In genomic region chr16:30324205-30324604, GRCh38 we compare ENCODE assay signal across 11 cellular contexts. TPM values are rescaled to one million over a fixed set of nuclear protein-coding genes. Genes with fewer than 3 reads are reported as not detected.
DNase-seq lines count a peak whose midpoint lies in the region; ATAC-seq and TF ChIP-seq lines count a peak whose summit lies in the region.
"Not testable (repeated sequence)": the region's sequence is repeated elsewhere in the genome, so short reads cannot be mapped to it uniquely, and the experiment has no call there.
"Had no signal": no experiment of that assay in that cellular context is flagged by ENCODE, and none has a peak within 500 bp of the region (broad histone marks: within the 10 kb centered on the region; RNA-seq: fewer than 3 reads in every experiment).

No MANE protein-coding gene starts in this region.

- TF ChIP-seq CTCF in AG10803 (conservative IDR thresholded peaks at IDR 0.05; ENCODE audit: low read length); OCI-LY7 (conservative IDR thresholded peaks at IDR 0.05; ENCODE audit: low read length); WTC11 (IDR thresholded peaks at IDR 0.05); lung (IDR thresholded peaks at IDR 0.05; ENCODE audit: control extremely low read depth, extremely low read depth): not testable (repeated sequence)

- 69 to 91% methylated on average over 6 of the region's 6 CpGs for WGBS in lung, 2 donors

- H2AFZ ChIP-seq in OCI-LY7 (ENCODE audit: low read length) = not testable (repeated sequence)

- H3K9me3 Mint-ChIP-seq in CD8-positive, alpha-beta memory T cell; WTC11; activated naive CD8-positive, alpha-beta T cell (ENCODE audit: low read depth); immature natural killer cell; stimulated activated effector memory CD8-positive, alpha-beta T cell treated with anti-CD3 and anti-CD28 coated beads, Interleukin-12 subunit alpha, Interleukin-12 subunit beta, amount 100 ng/mL, for 72 hours: not testable (repeated sequence)

- H3K9me2 ChIP-seq in OCI-LY7 (ENCODE audit: insufficient read depth, low read length) = not testable (repeated sequence)

- H3K4me1 Mint-ChIP-seq in CD8-positive, alpha-beta memory T cell = peaks cover 23 to 49% (median 37%) of the 10 kb centered on the region in 3 donors
- H3K4me1 Mint-ChIP-seq in WTC11; stimulated activated effector memory CD8-positive, alpha-beta T cell treated with anti-CD3 and anti-CD28 coated beads, Interleukin-12 subunit alpha, Interleukin-12 subunit beta, amount 100 ng/mL, for 72 hours: not testable (repeated sequence)
- H3K4me1 Mint-ChIP-seq in activated naive CD8-positive, alpha-beta T cell (ENCODE audit: low read depth) = peaks cover 32% of the 10 kb centered on the region
- H3K4me1 Mint-ChIP-seq in immature natural killer cell = peaks cover 30 to 44% of the 10 kb centered on the region in 2 donors

- POLR2A ChIA-PET in CD8-positive, alpha-beta memory T cell (lab: Charles Lee); OCI-LY7 (lab: Charles Lee); WTC11 (lab: Charles Lee): not testable (repeated sequence)

- H3K79me2 ChIP-seq in OCI-LY7 (ENCODE audit: insufficient read depth, low read depth, low read length) = peaks cover 78% of the 10 kb centered on the region

- not testable (repeated sequence) for H3K4me3 Mint-ChIP-seq in CD8-positive, alpha-beta memory T cell; WTC11; activated naive CD8-positive, alpha-beta T cell; immature natural killer cell; stimulated activated effector memory CD8-positive, alpha-beta T cell treated with anti-CD3 and anti-CD28 coated beads, Interleukin-12 subunit alpha, Interleukin-12 subunit beta, amount 100 ng/mL, for 72 hours

- H3K27me3 ChIP-seq in CD8-positive, alpha-beta memory T cell (ENCODE audit: insufficient read depth, low read length, poor library complexity, severe bottlenecking); lung (ENCODE audit: control insufficient read depth, insufficient read depth): not testable (repeated sequence)

- CTCF ChIA-PET in CD8-positive, alpha-beta memory T cell (lab: Charles Lee); OCI-LY7 (lab: Charles Lee; ENCODE audit: unreplicated experiment); WTC11 (lab: Charles Lee): not testable (repeated sequence)

- not testable (repeated sequence) for ATAC-seq in WTC11; stimulated activated effector memory CD8-positive, alpha-beta T cell treated with anti-CD3 and anti-CD28 coated beads, Interleukin-12 subunit alpha, Interleukin-12 subunit beta, amount 100 ng/mL, for 72 hours
- ATAC-seq in lung (ENCODE audit: insufficient read depth, low FRiP score) = peak; percentile 47

- H3K4me2 ChIP-seq in OCI-LY7 (ENCODE audit: low read length) = peak overlapping the region; percentile 14; the same call in 1 of the 2 replicates

- BruUV-seq in OCI-LY7 (replicated peaks; lab: Mats Ljungman, UMichigan) = not testable (repeated sequence)

- H3K4me3 ChIP-seq in AG10803 (ENCODE audit: low read length); CD8-positive, alpha-beta memory T cell (ENCODE audit: low read length); OCI-LY7 (ENCODE audit: low read depth, low read length, poor library complexity, severe bottlenecking); lung: not testable (repeated sequence)

- H3K27ac Mint-ChIP-seq in CD8-positive, alpha-beta memory T cell = peak overlapping the region in 5 of 8 donors; percentile 2 to 82 (median 61)
- H3K27ac Mint-ChIP-seq in WTC11 (peak overlapping the region; percentile 15; the same call in 1 of the 2 replicates), immature natural killer cell (peak overlapping the region in 5 of 6 donors; percentile 4 to 66 (median 29))
- H3K27ac Mint-ChIP-seq in activated naive CD8-positive, alpha-beta T cell = peak overlapping the region; percentile 12
- peak overlapping the region; percentile 34 for H3K27ac Mint-ChIP-seq in stimulated activated effector memory CD8-positive, alpha-beta T cell treated with anti-CD3 and anti-CD28 coated beads, Interleukin-12 subunit alpha, Interleukin-12 subunit beta, amount 100 ng/mL, for 72 hours

- H3K27ac ChIP-seq in CD8-positive, alpha-beta memory T cell (ENCODE audit: low read depth, low read length); lung (ENCODE audit: low read depth in 1 of 2, low read length in 1 of 2): not testable (repeated sequence)
- peak overlapping the region; percentile 75 for H3K27ac ChIP-seq in OCI-LY7 (ENCODE audit: low read depth, low read length, poor library complexity, severe bottlenecking)

- DNase-seq in AG10803 (ENCODE audit: low read depth) = peak; percentile 1
- DNase-seq in CD8-positive, alpha-beta memory T cell; OCI-LY7 (ENCODE audit: low spot score); WTC11 (ENCODE audit: low spot score); immature natural killer cell; lung (ENCODE audit: low spot score): not testable (repeated sequence)
- DNase-seq in stimulated activated effector memory CD8-positive, alpha-beta T cell treated with anti-CD3 and anti-CD28 coated beads, Interleukin-12 subunit alpha, Interleukin-12 subunit beta, amount 100 ng/mL, for 72 hours (ENCODE audit: low spot score in 2 of 2) = peak in 1 of 2 donors; percentile 32

- not testable (repeated sequence) for H3K36me3 ChIP-seq in CD8-positive, alpha-beta memory T cell (ENCODE audit: insufficient read depth, low read length); OCI-LY7 (ENCODE audit: insufficient read depth, low read length); lung (ENCODE audit: control insufficient read depth in 2 of 2, insufficient read depth in 2 of 2, low read length in 2 of 2)

- not testable (repeated sequence) for H3K36me3 Mint-ChIP-seq in CD8-positive, alpha-beta memory T cell; WTC11; activated naive CD8-positive, alpha-beta T cell; immature natural killer cell
- H3K36me3 Mint-ChIP-seq in stimulated activated effector memory CD8-positive, alpha-beta T cell treated with anti-CD3 and anti-CD28 coated beads, Interleukin-12 subunit alpha, Interleukin-12 subunit beta, amount 100 ng/mL, for 72 hours = peaks cover 18% of the 10 kb centered on the region

- intact Hi-C loops in OCI-LY7 (cut with micrococcal nuclease; ENCODE audit: unreplicated experiment) = not testable (repeated sequence)

- not testable (repeated sequence) for H3K9me3 ChIP-seq in CD8-positive, alpha-beta memory T cell (ENCODE audit: low read length); OCI-LY7 (ENCODE audit: low read length); lung (ENCODE audit: control insufficient read depth in 2 of 2, insufficient read depth in 1 of 2, low read length in 1 of 2)

- H3K4me1 ChIP-seq in CD8-positive, alpha-beta memory T cell (ENCODE audit: insufficient read depth, low read length); lung (ENCODE audit: control insufficient read depth in 2 of 2, insufficient read depth in 2 of 2, low read length in 2 of 2): not testable (repeated sequence)
- peaks cover 40% of the 10 kb centered on the region for H3K4me1 ChIP-seq in OCI-LY7 (ENCODE audit: insufficient read depth, low read length, poor library complexity, severe bottlenecking)

- not testable (repeated sequence) for H4K20me1 ChIP-seq in OCI-LY7 (ENCODE audit: insufficient read depth, low read length)

- H3K27me3 Mint-ChIP-seq in CD8-positive, alpha-beta memory T cell; WTC11 (ENCODE audit: low read depth); activated naive CD8-positive, alpha-beta T cell; immature natural killer cell (ENCODE audit: low read depth in 3 of 3): not testable (repeated sequence)

RNA-seq across cellular contexts. Expression of gene CD2BP2, which starts 30.9 kb away (rescaled TPM):
- total RNA-seq in CD8-positive, alpha-beta memory T cell = 10 to 100 TPM; 84.5 to 89.5 TPM
- 27.2 TPM for polyA plus RNA-seq in CD8-positive, alpha-beta memory T cell
- 69.2 and 94.7 TPM in 2 replicates for total RNA-seq in OCI-LY7 (2014; rRNA removed; shearing (Covaris generic))
- total RNA-seq in OCI-LY7 (2022) = 87.8 and 111 TPM in 2 replicates
- total RNA-seq in WTC11 (2021) = 51.0 to 56.6 TPM (median 51.1 TPM) in 3 replicates
- 10 to 100 TPM; 39.9 to 54.3 (median 42.9) TPM for polyA plus RNA-seq in immature natural killer cell
- 10 to 100 TPM; 37.5 to 69.8 TPM for total RNA-seq in lung
- polyA plus RNA-seq in lung = 10 to 100 TPM; 43.5 to 49.1 TPM

RNA-seq across cellular contexts. Expression of gene TBC1D10B, which starts 46.1 kb away (rescaled TPM):
- 10 to 100 TPM; 59.0 to 61.4 TPM for total RNA-seq in CD8-positive, alpha-beta memory T cell
- 17.3 TPM for polyA plus RNA-seq in CD8-positive, alpha-beta memory T cell
- 38.6 and 44.9 TPM in 2 replicates for total RNA-seq in OCI-LY7 (2014; rRNA removed; shearing (Covaris generic))
- total RNA-seq in OCI-LY7 (2022) = 74.8 and 78.6 TPM in 2 replicates
- total RNA-seq in WTC11 (2021) = 33.4 to 40.5 TPM (median 34.6 TPM) in 3 replicates
- 10 to 100 TPM in 2 of 3 donors, 1 to 10 TPM in 1; 9.5 to 18.5 (median 10.1) TPM for polyA plus RNA-seq in immature natural killer cell
- 10 to 100 TPM; 31.7 to 43.6 TPM for total RNA-seq in lung
- polyA plus RNA-seq in lung = 10 to 100 TPM; 26.9 to 27.8 TPM

RNA-seq across cellular contexts. Expression of gene MYL11, which starts 50.4 kb away (rescaled TPM):
- 1 to 10 TPM; 1.9 to 2.4 TPM for total RNA-seq in CD8-positive, alpha-beta memory T cell
- polyA plus RNA-seq in CD8-positive, alpha-beta memory T cell = 4.6 TPM
- total RNA-seq in OCI-LY7 (2014; rRNA removed; shearing (Covaris generic)) = 3.2 and 3.3 TPM in 2 replicates
- total RNA-seq in OCI-LY7 (2022) (1.7 and 3.9 TPM in 2 replicates), WTC11 (2021) (0.80 to 1.3 TPM (median 0.85 TPM) in 3 replicates), lung (not detected)
- polyA plus RNA-seq in immature natural killer cell (10 to 100 TPM; 10.9 to 22.2 (median 18.7) TPM), lung (1 to 10 TPM in 1 of 2 donors, under 1 TPM in 1; 0.44 to 3.9 TPM)
- total RNA-seq: GM23338, H7, HT1080 had no signal

RNA-seq across cellular contexts. Expression of gene SEPTIN1, which starts 58.2 kb away (rescaled TPM):
- total RNA-seq in CD8-positive, alpha-beta memory T cell = 100 to 1,000 TPM; 187 to 193 TPM
- 227 TPM for polyA plus RNA-seq in CD8-positive, alpha-beta memory T cell
- 126 and 133 TPM in 2 replicates for total RNA-seq in OCI-LY7 (2014; rRNA removed; shearing (Covaris generic))
- total RNA-seq in OCI-LY7 (2022) (171 and 181 TPM in 2 replicates), WTC11 (2021) (2.3 to 2.7 TPM (median 2.6 TPM) in 3 replicates), lung (1 to 10 TPM; 3.3 to 4.6 TPM)
- polyA plus RNA-seq in immature natural killer cell (100 to 1,000 TPM; 155 to 213 (median 161) TPM), lung (1 to 10 TPM; 5.8 to 7.3 TPM)
